ENCODE assay signal across 12 cellular contexts in genomic region chr9:128249558-128249913, GRCh38. TPM values are rescaled to one million over a fixed set of nuclear protein-coding genes. Genes with fewer than 3 reads are reported as not detected.
DNase-seq lines count a peak whose midpoint lies in the region; TF ChIP-seq lines count a peak whose summit lies in the region.
"Had no signal": no experiment of that assay in that cellular context is flagged by ENCODE, and none has a peak within 500 bp of the region (broad histone marks: within the 10 kb centered on the region; RNA-seq: fewer than 3 reads in every experiment).

No MANE protein-coding gene starts in this region.

- intact Hi-C loops in Caco-2 (cut with micrococcal nuclease; ENCODE audit: unreplicated experiment) = no loop called here

- no peak for DNase-seq in Caco-2
- DNase-seq in mesothelial cell of epicardium (ENCODE audit: low spot score in 2 of 2, unreplicated experiment in 2 of 2) = no peak
- no peak for DNase-seq in activated CD4-positive, CD25-positive, alpha-beta regulatory T cell (lab: John Stamatoyannopoulos, UW)
- DNase-seq in mucosa of gallbladder (ENCODE audit: low spot score) = no peak
- no peak for DNase-seq in NK-92 (lab: John Stamatoyannopoulos, UW; ENCODE audit: unreplicated experiment)
- DNase-seq: dermis blood vessel endothelial cell, foreskin fibroblast, GF-D8, NCI-H226 had no signal

- no peaks in the 10 kb centered on the region for H3K36me3 ChIP-seq in Caco-2 (ENCODE audit: control insufficient read depth, insufficient read depth, low read length)

- BruUV-seq in Caco-2 (replicated peaks; lab: Mats Ljungman, UMichigan) = no TSS peak

- no peaks in the 10 kb centered on the region for H3K9me3 ChIP-seq in Caco-2

- H3K36me3 Mint-ChIP-seq in Caco-2 (ENCODE audit: insufficient read depth, unreplicated experiment) = peaks cover 14% of the 10 kb centered on the region
- peaks cover 2% of the 10 kb centered on the region for H3K36me3 Mint-ChIP-seq in IgD-negative memory B cell
- no peaks in the 10 kb centered on the region for H3K36me3 Mint-ChIP-seq in activated naive CD8-positive, alpha-beta T cell
- peaks cover 7% of the 10 kb centered on the region for H3K36me3 Mint-ChIP-seq in mesothelial cell of epicardium

- peak overlapping the region; percentile 32 for H3K4me3 ChIP-seq in Caco-2 (ENCODE audit: low read depth, low read length)

- H3K27ac Mint-ChIP-seq in Caco-2 (ENCODE audit: unreplicated experiment) = no peak overlapping the region
- peak overlapping the region; percentile 76 to 94 (median 89) for H3K27ac Mint-ChIP-seq in IgD-negative memory B cell
- H3K27ac Mint-ChIP-seq in activated naive CD8-positive, alpha-beta T cell = peak overlapping the region; percentile 16
- H3K27ac Mint-ChIP-seq in mesothelial cell of epicardium = no peak overlapping the region

- TF ChIP-seq CTCF in Caco-2 (IDR thresholded peaks at IDR 0.05; ENCODE audit: insufficient read depth in 1 of 2, low read depth in 1 of 2, low read length in 1 of 2, severe bottlenecking in 1 of 2, unreplicated experiment in 1 of 2) (no peak), mesothelial cell of epicardium (IDR thresholded peaks at IDR 0.05; ENCODE audit: unreplicated experiment) (no peak)

- no peaks in the 10 kb centered on the region for H3K9me3 Mint-ChIP-seq in Caco-2 (ENCODE audit: unreplicated experiment)
- no peaks in the 10 kb centered on the region for H3K9me3 Mint-ChIP-seq in IgD-negative memory B cell
- H3K9me3 Mint-ChIP-seq in activated naive CD8-positive, alpha-beta T cell (ENCODE audit: low read depth) = no peaks in the 10 kb centered on the region
- H3K9me3 Mint-ChIP-seq in mesothelial cell of epicardium = no peaks in the 10 kb centered on the region

- H3K27me3 Mint-ChIP-seq in Caco-2 (ENCODE audit: insufficient read depth, unreplicated experiment) = no peaks in the 10 kb centered on the region
- H3K27me3 Mint-ChIP-seq in IgD-negative memory B cell = peaks cover 12% of the 10 kb centered on the region
- peaks cover 4% of the 10 kb centered on the region for H3K27me3 Mint-ChIP-seq in activated naive CD8-positive, alpha-beta T cell
- no peaks in the 10 kb centered on the region for H3K27me3 Mint-ChIP-seq in mesothelial cell of epicardium (ENCODE audit: low read depth)

- peaks cover 7% of the 10 kb centered on the region; the same call in 1 of the 2 replicates for H3K4me1 ChIP-seq in Caco-2
- H3K4me1 ChIP-seq: parathyroid adenoma had no signal

- peaks cover 13% of the 10 kb centered on the region for H3K4me1 Mint-ChIP-seq in Caco-2 (ENCODE audit: low read depth, unreplicated experiment)
- H3K4me1 Mint-ChIP-seq in IgD-negative memory B cell = peaks cover 13 to 20% (median 20%) of the 10 kb centered on the region in 3 donors
- H3K4me1 Mint-ChIP-seq in activated naive CD8-positive, alpha-beta T cell (ENCODE audit: low read depth) = peaks cover 14% of the 10 kb centered on the region
- H3K4me1 Mint-ChIP-seq in mesothelial cell of epicardium = peaks cover 21% of the 10 kb centered on the region

- peak overlapping the region; percentile 75 for H3K4me3 Mint-ChIP-seq in Caco-2 (ENCODE audit: unreplicated experiment)
- peak overlapping the region; percentile 84 to 94 (median 88) for H3K4me3 Mint-ChIP-seq in IgD-negative memory B cell
- H3K4me3 Mint-ChIP-seq in activated naive CD8-positive, alpha-beta T cell = peak overlapping the region; percentile 88
- peak overlapping the region; percentile 64 for H3K4me3 Mint-ChIP-seq in mesothelial cell of epicardium

- CTCF ChIA-PET in Caco-2 (lab: Charles Lee) = interaction anchor here (0.6 to 2.0 kb wide), 4 partner anchors 9 to 46 kb away, joined by 4 to 9 read pairs (median 6); partner anchors contain the start of gene DNM1

- no peaks in the 10 kb centered on the region for H3K27me3 ChIP-seq in Caco-2 (replicated peaks; ENCODE audit: control insufficient read depth, insufficient read depth, low read length)

- POLR2A ChIA-PET in Caco-2 (lab: Charles Lee) = interaction anchor here (1.5 kb wide), 1 partner anchor 26 kb away, joined by 15 read pairs; the partner anchor contains the start of genes GOLGA2 and SWI5

RNA-seq across cellular contexts. Expression of gene GOLGA2, which starts 26.3 kb away (rescaled TPM):
- total RNA-seq in Caco-2 (2022) = 97.7 and 102 TPM in 2 replicates
- polyA plus RNA-seq in IgD-negative memory B cell = 10.3 TPM
- 177 to 195 TPM (median 186 TPM) in 3 replicates for total RNA-seq in mesothelial cell of epicardium
- 117 TPM for total RNA-seq in mucosa of gallbladder

RNA-seq across cellular contexts. Expression of gene SWI5, which starts 26.5 kb away (rescaled TPM):
- total RNA-seq in Caco-2 (2022) (18.0 and 19.8 TPM in 2 replicates), mesothelial cell of epicardium (24.1 to 26.0 TPM (median 24.3 TPM) in 3 replicates), mucosa of gallbladder (26.9 TPM)
- polyA plus RNA-seq in IgD-negative memory B cell = 25.4 TPM

RNA-seq across cellular contexts. Expression of gene DNM1, which starts 46.4 kb away (rescaled TPM):
- 3.9 and 5.2 TPM in 2 replicates for total RNA-seq in Caco-2 (2022)
- 0.18 TPM for polyA plus RNA-seq in IgD-negative memory B cell
- 86.8 to 98.6 TPM (median 89.2 TPM) in 3 replicates for total RNA-seq in mesothelial cell of epicardium
- 135 TPM for total RNA-seq in mucosa of gallbladder

RNA-seq across cellular contexts. Expression of gene CIZ1, which starts 58.2 kb away (rescaled TPM):
- total RNA-seq in Caco-2 (2022) (154 and 187 TPM in 2 replicates), mesothelial cell of epicardium (152 to 157 TPM (median 155 TPM) in 3 replicates), mucosa of gallbladder (109 TPM)
- polyA plus RNA-seq in IgD-negative memory B cell = 37.0 TPM

Comparison
In these comparisons a context has a peak if more than half of its experiments do, and no peak if none do; other contexts are left out.
1. H3K27ac Mint-ChIP-seq: peak in IgD-negative memory B cell (3 of 3) and activated naive CD8-positive, alpha-beta T cell (single experiment); none in Caco-2 (single experiment) and mesothelial cell of epicardium (single experiment).
2. RNA of gene DNM1, which starts 46.4 kb away (total RNA-seq): 135 TPM in mucosa of gallbladder (single experiment) and 86.8 to 98.6 TPM in mesothelial cell of epicardium; 3.9 to 5.2 TPM in Caco-2; every median in the first group is over 10 times any median in the second.
3. Peak in every context shown above with its lines, with median percentiles within 50 percentile points of each other: H3K4me3 Mint-ChIP-seq.